Comparison of ENCODE assay signal across 8 cellular contexts in the genomic region with DNA sequence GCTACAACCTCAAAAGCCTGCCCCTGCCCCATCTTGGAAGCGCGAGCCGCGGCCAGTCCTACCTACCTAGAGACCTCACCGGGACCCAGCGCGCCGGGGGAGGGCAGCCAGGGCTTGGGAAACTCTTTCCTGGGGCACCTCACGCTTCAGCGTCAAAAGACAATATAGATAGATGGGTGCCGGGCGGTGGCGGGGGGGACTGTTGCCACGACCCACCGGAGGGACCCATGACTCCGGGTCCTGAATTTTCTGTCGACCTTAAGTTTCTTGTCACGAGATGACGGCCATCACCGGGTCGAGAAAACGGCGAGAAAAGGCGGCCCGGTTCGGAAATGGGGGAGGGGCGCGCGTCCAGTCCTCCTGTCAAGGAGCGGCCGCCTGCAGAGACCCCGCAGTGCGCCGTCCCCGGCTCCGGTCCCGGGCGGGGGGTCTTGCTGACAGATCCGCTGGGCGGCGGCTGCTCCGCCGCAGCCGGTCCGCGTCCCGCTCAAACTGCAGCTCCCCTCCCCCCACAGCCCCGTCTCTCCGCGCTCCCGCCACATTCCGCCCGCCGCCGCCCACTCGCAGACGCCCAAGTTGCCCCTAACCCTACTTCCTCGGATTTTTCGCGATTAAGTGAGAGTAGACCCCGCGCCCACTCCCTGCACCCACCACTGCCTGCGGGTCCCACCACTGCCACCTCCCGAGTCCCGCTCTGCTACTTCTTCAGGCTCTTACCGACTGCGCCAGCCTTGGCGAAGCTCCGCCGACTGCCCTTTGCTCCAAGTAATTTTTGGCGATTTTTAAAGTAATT.
DNase-seq lines count a peak whose midpoint lies in the region; ATAC-seq and TF ChIP-seq lines count a peak whose summit lies in the region.

No MANE protein-coding gene starts in this region.

- peak; percentile 67 for DNase-seq in NCI-H526 treated with DMSO at 0.1 percent for 48 hours (lab: John Stamatoyannopoulos, UW)
- DNase-seq in activated T-helper 1 cell treated with Interleukin-2 at 50 U/mL for 16 hours (ENCODE audit: low read depth) = peak; percentile 28
- DNase-seq in foreskin keratinocyte = peak in 1 of 2 donors; percentile 58
- peak in 38 of 56 donors; percentile 32 to 75 (median 54) for DNase-seq in nucleus accumbens (lab: John Stamatoyannopoulos, UW)
- peak; percentile 73 for DNase-seq in type B pancreatic cell (ENCODE audit: extremely low spot score, unreplicated experiment)

- H3K27me3 Mint-ChIP-seq in type B pancreatic cell = peaks cover 3% of the 10 kb centered on the region

- peak overlapping the region; percentile 98 for H3K27ac Mint-ChIP-seq in type B pancreatic cell

- H3K27ac ChIP-seq in foreskin keratinocyte = peak overlapping the region; percentile 75

- no peaks in the 10 kb centered on the region for H3K27me3 ChIP-seq in foreskin keratinocyte

- H3K4me1 ChIP-seq in foreskin keratinocyte = peaks cover 32% of the 10 kb centered on the region

- no peaks in the 10 kb centered on the region for H3K9me3 Mint-ChIP-seq in type B pancreatic cell

- peak; percentile 22 for ATAC-seq in HG02642 (IDR thresholded peaks at IDR 0.05; ENCODE audit: poor library complexity, unreplicated experiment)
- peak; percentile 7 for ATAC-seq in foreskin keratinocyte
- ATAC-seq in GM19328 (IDR thresholded peaks at IDR 0.05; ENCODE audit: unreplicated experiment) = no peak

- H3K4me3 Mint-ChIP-seq in type B pancreatic cell = peak overlapping the region; percentile 99

- TF ChIP-seq CTCF in GM12873 (IDR thresholded peaks at IDR 0.05; ENCODE audit: insufficient read depth, low read depth, low read length, missing control alignments) (peak; percentile 36), foreskin keratinocyte (conservative IDR thresholded peaks at IDR 0.05) (peak; percentile 45), type B pancreatic cell (conservative IDR thresholded peaks at IDR 0.05) (peak; percentile 50)

- peaks cover 3% of the 10 kb centered on the region for H3K36me3 Mint-ChIP-seq in type B pancreatic cell

- H3K4me1 Mint-ChIP-seq in type B pancreatic cell (ENCODE audit: unreplicated experiment) = peaks cover 31% of the 10 kb centered on the region
